ENCODE assay signal across 19 cellular contexts in genomic region chr7:66913118-66914049, GRCh38.
"Had no signal": no experiment of that assay in that cellular context is flagged by ENCODE, and none has a peak within 500 bp of the region (broad histone marks: within the 10 kb centered on the region; RNA-seq: fewer than 3 reads in every experiment).

No MANE protein-coding gene starts in this region.

- H3K36me3 Mint-ChIP-seq: activated naive CD4-positive, alpha-beta T cell treated with anti-CD3 and anti-CD28 coated beads, Interleukin-2, amount 50 U/mL, for 24 hours; stimulated activated effector memory CD8-positive, alpha-beta T cell treated with anti-CD3 and anti-CD28 coated beads, Interleukin-12 subunit alpha, Interleukin-12 subunit beta, amount 100 ng/mL, for 72 hours; type B pancreatic cell had no signal

- ATAC-seq: activated T-cell treated with anti-CD3 and anti-CD28 coated beads, Interleukin-2, amount 50 U/mL, for 72 hours; effector memory CD8-positive, alpha-beta T cell; stimulated activated effector memory CD8-positive, alpha-beta T cell treated with anti-CD3 and anti-CD28 coated beads, Interleukin-12 subunit alpha, Interleukin-12 subunit beta, amount 100 ng/mL, for 72 hours had no signal

- H3K4me3 ChIP-seq: hepatocyte, right atrium auricular region, skin epidermis, stomach, testis had no signal

- H3K4me3 Mint-ChIP-seq: activated naive CD4-positive, alpha-beta T cell treated with anti-CD3 and anti-CD28 coated beads, Interleukin-2, amount 50 U/mL, for 24 hours; activated T-cell treated with anti-CD3 and anti-CD28 coated beads, Interleukin-2, amount 50 U/mL, for 72 hours; dendritic cell treated with granulocyte-macrophage colony-stimulating factor and Interleukin-4, amounts not matched to agents 40 ng/mL and 50 ng/mL, for 4 days; effector memory CD8-positive, alpha-beta T cell; nephron progenitor cell; stimulated activated effector memory CD8-positive, alpha-beta T cell treated with anti-CD3 and anti-CD28 coated beads, Interleukin-12 subunit alpha, Interleukin-12 subunit beta, amount 100 ng/mL, for 72 hours; type B pancreatic cell had no signal

- H3K9me3 ChIP-seq: right atrium auricular region, stomach, testis had no signal

- H3K9me3 Mint-ChIP-seq: activated naive CD4-positive, alpha-beta T cell treated with anti-CD3 and anti-CD28 coated beads, Interleukin-2, amount 50 U/mL, for 24 hours; activated T-cell treated with anti-CD3 and anti-CD28 coated beads, Interleukin-2, amount 50 U/mL, for 72 hours; dendritic cell treated with granulocyte-macrophage colony-stimulating factor and Interleukin-4, amounts not matched to agents 40 ng/mL and 50 ng/mL, for 4 days; effector memory CD8-positive, alpha-beta T cell; nephron progenitor cell; stimulated activated effector memory CD8-positive, alpha-beta T cell treated with anti-CD3 and anti-CD28 coated beads, Interleukin-12 subunit alpha, Interleukin-12 subunit beta, amount 100 ng/mL, for 72 hours; type B pancreatic cell had no signal

- H3K27me3 ChIP-seq: hepatocyte, right atrium auricular region, stomach, testis had no signal

- H3K4me1 ChIP-seq: right atrium auricular region, stomach, testis had no signal

- H2AFZ ChIP-seq: hepatocyte had no signal

- H3K27ac Mint-ChIP-seq: activated naive CD4-positive, alpha-beta T cell treated with anti-CD3 and anti-CD28 coated beads, Interleukin-2, amount 50 U/mL, for 24 hours; activated T-cell treated with anti-CD3 and anti-CD28 coated beads, Interleukin-2, amount 50 U/mL, for 72 hours; dendritic cell treated with granulocyte-macrophage colony-stimulating factor and Interleukin-4, amounts not matched to agents 40 ng/mL and 50 ng/mL, for 4 days; effector memory CD8-positive, alpha-beta T cell; nephron progenitor cell; stimulated activated effector memory CD8-positive, alpha-beta T cell treated with anti-CD3 and anti-CD28 coated beads, Interleukin-12 subunit alpha, Interleukin-12 subunit beta, amount 100 ng/mL, for 72 hours; type B pancreatic cell had no signal

- H3K4me2 ChIP-seq: hepatocyte had no signal

- H3K27me3 Mint-ChIP-seq: activated naive CD4-positive, alpha-beta T cell treated with anti-CD3 and anti-CD28 coated beads, Interleukin-2, amount 50 U/mL, for 24 hours; dendritic cell treated with granulocyte-macrophage colony-stimulating factor and Interleukin-4, amounts not matched to agents 40 ng/mL and 50 ng/mL, for 4 days; effector memory CD8-positive, alpha-beta T cell; type B pancreatic cell had no signal

- DNase-seq: activated CD4-positive, alpha-beta T cell treated with anti-CD3 and anti-CD28 coated beads, Interleukin-2, amount 50 U/mL, for 4 hours; activated CD4-positive, CD25-positive, alpha-beta regulatory T cell treated with anti-CD3 and anti-CD28 coated beads, Interleukin-2, amount 50 U/mL, for 72 hours; activated gamma-delta T cell; activated T-cell treated with anti-CD3 and anti-CD28 coated beads, Interleukin-2, amount 50 U/mL, for 72 hours; effector memory CD8-positive, alpha-beta T cell; nephron progenitor cell; occipital lobe; stimulated activated CD4-positive, alpha-beta T cell treated with anti-CD3 and anti-CD28 coated beads, Interleukin-4, amount 100 ng/mL, for 24 hours; stomach; T1000; testis had no signal

- H3K4me1 Mint-ChIP-seq: activated naive CD4-positive, alpha-beta T cell treated with anti-CD3 and anti-CD28 coated beads, Interleukin-2, amount 50 U/mL, for 24 hours; stimulated activated effector memory CD8-positive, alpha-beta T cell treated with anti-CD3 and anti-CD28 coated beads, Interleukin-12 subunit alpha, Interleukin-12 subunit beta, amount 100 ng/mL, for 72 hours had no signal

- H3K36me3 ChIP-seq: right atrium auricular region, stomach had no signal

- H3K79me2 ChIP-seq: hepatocyte had no signal

- H3K27ac ChIP-seq: epithelial cell of prostate, hepatocyte, right atrium auricular region, skin epidermis, stomach, testis had no signal
